ENCODE assay signal across 8 cellular contexts in the genomic region with DNA sequence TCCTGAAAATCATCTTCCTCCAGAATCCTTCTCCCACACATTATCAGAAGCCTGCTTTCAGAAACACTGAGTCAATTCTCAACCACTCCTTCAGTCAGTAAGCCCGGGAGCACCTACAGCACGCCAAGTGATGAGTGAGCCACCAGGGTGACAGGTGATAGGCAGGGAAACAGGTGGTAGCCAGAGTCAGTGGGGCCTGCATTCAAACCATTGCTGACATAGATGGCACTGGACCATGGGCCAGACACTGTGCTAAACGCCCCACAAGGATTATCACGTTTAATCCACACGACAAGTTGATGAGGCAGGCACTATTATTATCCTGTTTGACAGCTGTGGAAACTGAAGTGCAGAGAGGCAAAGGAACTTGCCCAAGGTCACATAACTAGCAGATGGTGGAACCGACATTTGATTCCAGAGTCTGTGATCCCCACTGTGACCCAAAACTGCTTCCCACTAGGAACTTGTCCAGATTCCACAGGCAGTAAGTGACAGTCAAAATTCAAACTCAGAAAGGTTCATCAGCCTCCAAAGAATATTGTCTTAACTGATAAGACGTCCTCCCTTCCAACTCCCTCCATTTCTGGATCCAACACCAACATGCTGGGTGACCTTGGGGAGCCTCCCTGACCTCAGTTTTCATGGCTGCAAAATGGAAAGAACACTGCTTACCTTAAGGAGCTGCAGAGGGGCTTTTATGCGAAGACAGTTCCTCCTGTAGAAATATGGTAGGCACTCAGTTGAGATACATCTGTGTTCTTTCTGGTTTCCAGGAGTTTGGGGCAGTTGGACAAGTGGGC. TPM values are rescaled to one million over a fixed set of nuclear protein-coding genes. Genes with fewer than 3 reads are reported as not detected.
DNase-seq lines count a peak whose midpoint lies in the region; ATAC-seq and TF ChIP-seq lines count a peak whose summit lies in the region.

No MANE protein-coding gene starts in this region.

- H3K4me3 ChIP-seq in ACC112 (ENCODE audit: low read depth, low read length) (peak overlapping the region; percentile 73), MG63 (no peak overlapping the region), brain microvascular endothelial cell (ENCODE audit: low read depth, low read length) (peak overlapping the region; percentile 51)

- no peak for TF ChIP-seq CTCF in brain microvascular endothelial cell (IDR thresholded peaks at IDR 0.05; ENCODE audit: low read depth, low read length, missing control alignments)

- no peak for ATAC-seq in GM21423 (IDR thresholded peaks at IDR 0.05; ENCODE audit: unreplicated experiment)

- no peak overlapping the region for H2AFZ ChIP-seq in ACC112 (ENCODE audit: low read length, unreplicated experiment)

- H3K27me3 ChIP-seq in ACC112 (ENCODE audit: insufficient read depth, low read length) = no peaks in the 10 kb centered on the region
- H3K27me3 ChIP-seq in MG63 = no peaks in the 10 kb centered on the region
- no peaks in the 10 kb centered on the region for H3K27me3 ChIP-seq in brain microvascular endothelial cell (replicated peaks)

- H3K4me1 ChIP-seq in ACC112 (ENCODE audit: control insufficient read depth, insufficient read depth, low read length, unreplicated experiment) = peaks cover 48% of the 10 kb centered on the region

- in situ Hi-C loops in brain microvascular endothelial cell (cut with HindIII; ENCODE audit: low pct_ligation_motif_present, low sequenced_read_pairs) = no loop called here

- peaks cover 24% of the 10 kb centered on the region for H3K79me2 ChIP-seq in ACC112 (ENCODE audit: control insufficient read depth, insufficient read depth, low read length, unreplicated experiment)

- DNase-seq in MG63 (peak; percentile 38), brain microvascular endothelial cell (no peak), lung microvascular endothelial cell (ENCODE audit: low read depth in 2 of 2) (peak; percentile 47 to 63), SKM-1 treated with dmso at 0.1 percent for 144 hours (lab: John Stamatoyannopoulos, UW; ENCODE audit: unreplicated experiment) (no peak), glomerular visceral epithelial cell (ENCODE audit: extremely low spot score) (no peak), NCI-H1930 (lab: John Stamatoyannopoulos, UW) (no peak)

- H3K27ac ChIP-seq in ACC112 (ENCODE audit: low read depth, low read length) = peak overlapping the region; percentile 95
- H3K27ac ChIP-seq in brain microvascular endothelial cell = peak overlapping the region; percentile 91

- H3K36me3 ChIP-seq in ACC112 (ENCODE audit: insufficient read depth, low read length) (peaks cover 3% of the 10 kb centered on the region; the same call in 1 of the 2 replicates), MG63 (no peaks in the 10 kb centered on the region), brain microvascular endothelial cell (replicated peaks) (no peaks in the 10 kb centered on the region)

- H3K9me3 ChIP-seq in MG63 = peaks cover 6% of the 10 kb centered on the region; the same call in 1 of the 2 replicates

RNA-seq across cellular contexts. Expression of a gene that starts 23.9 kb away (rescaled TPM):
- 21.3 and 28.5 TPM in 2 replicates for total RNA-seq in MG63 (2014; rRNA removed; shearing (Covaris generic); ENCODE audit: low replicate concordance)
- 11.7 and 13.1 TPM in 2 replicates for total RNA-seq in lung microvascular endothelial cell

Comparison
In these comparisons a context has a peak if more than half of its experiments do, and no peak if none do; other contexts are left out.
1. DNase-seq: peak in MG63 (single experiment) and lung microvascular endothelial cell (2 of 2); none in brain microvascular endothelial cell (single experiment), SKM-1 treated with dmso at 0.1 percent for 144 hours (single experiment), glomerular visceral epithelial cell (single experiment) and NCI-H1930 (0 of 2).